ENCODE assay signal across 8 cellular contexts in genomic region chr16:67163903-67164558, GRCh38. TPM values are rescaled to one million over a fixed set of nuclear protein-coding genes. Genes with fewer than 3 reads are reported as not detected.
DNase-seq lines count a peak whose midpoint lies in the region; ATAC-seq, FAIRE-seq and TF ChIP-seq lines count a peak whose summit lies in the region.

No MANE protein-coding gene starts in this region.

- H3K9me2 ChIP-seq in neural cell (ENCODE audit: insufficient read depth, low read length): no peaks in the 10 kb centered on the region

- H3K23me2 ChIP-seq in H1 (ENCODE audit: low read depth, low read length): peaks cover 15% of the 10 kb centered on the region

- H2BK20ac ChIP-seq in H1 (ENCODE audit: low read length): no peak overlapping the region

- CTCF ChIA-PET in H1 (lab: Charles Lee; ENCODE audit: partially characterized antibody): interaction anchor here (0.7 to 19.3 kb wide), 11 partner anchors 5 to 236 kb away, joined by 3 to 291 read pairs (median 10); partner anchors contain the start of genes B3GNT9, ELMO3, FBXL8 and HSF4

- TF ChIP-seq RAD21 in H1 (IDR thresholded peaks at IDR 0.05 in 1 of 2, conservative IDR thresholded peaks at IDR 0.05 in 1 of 2; ENCODE audit: low read depth in 2 of 2, low read length in 2 of 2) (no peak), neural cell (conservative IDR thresholded peaks at IDR 0.05) (no peak)

- H3K4me1 ChIP-seq in BLaER1: peaks cover 54% of the 10 kb centered on the region
- H3K4me1 ChIP-seq in H1 (replicated peaks in 1 of 4; ENCODE audit: control insufficient read depth in 3 of 4, insufficient read depth in 4 of 4, low read length in 3 of 4): peaks cover 0 to 36% (median 31%) of the 10 kb centered on the region in 4 experiments; a peak in 6 of 7 replicates

- H3K27me3 ChIP-seq in BLaER1: peaks cover 81% of the 10 kb centered on the region
- peaks cover 94 to 100% (median 99%) of the 10 kb centered on the region in 4 experiments for H3K27me3 ChIP-seq in H1 (replicated peaks in 1 of 4; ENCODE audit: control insufficient read depth in 3 of 4, extremely low read depth in 1 of 4, insufficient read depth in 3 of 4, low read length in 3 of 4)
- peaks cover 100% of the 10 kb centered on the region for H3K27me3 ChIP-seq in neural cell (ENCODE audit: insufficient read depth, low read depth, low read length)

- no peak overlapping the region for H2BK120ac ChIP-seq in H1 (replicated peaks; ENCODE audit: low read depth, low read length)

- no peak for FAIRE-seq in H1 (lab: Jason Lieb, UNC)

- no peak overlapping the region for H3K23ac ChIP-seq in H1 (ENCODE audit: insufficient read length)

- no peak overlapping the region for H2BK12ac ChIP-seq in H1 (ENCODE audit: low read depth, low read length)

- H3F3A ChIP-seq in neural cell (ENCODE audit: insufficient read depth, low read length, poor library complexity, severe bottlenecking): no peaks in the 10 kb centered on the region

- no peak for TF ChIP-seq EP300 in H1 (IDR thresholded peaks at IDR 0.05; ENCODE audit: borderline replicate concordance in 1 of 2, low read depth in 2 of 2, low read length in 2 of 2)
- TF ChIP-seq EP300 in neural cell (conservative IDR thresholded peaks at IDR 0.05; ENCODE audit: poor library complexity, severe bottlenecking): no peak

- TF ChIP-seq POLR2A in H1 (IDR thresholded peaks at IDR 0.05; ENCODE audit: control extremely low read depth in 1 of 2, low read depth in 2 of 2, low read length in 2 of 2): no peak

- H3K9me3 ChIP-seq in BLaER1 (no peaks in the 10 kb centered on the region), H1 (ENCODE audit: insufficient read depth in 2 of 2, low read depth in 1 of 2, low read length in 1 of 2) (no peaks in the 10 kb centered on the region), neural cell (ENCODE audit: low read length) (no peaks in the 10 kb centered on the region)

- no peaks in the 10 kb centered on the region for H3K79me2 ChIP-seq in H1 (ENCODE audit: control insufficient read depth in 1 of 2, insufficient read depth in 2 of 2, low read length in 2 of 2)
- H3K79me2 ChIP-seq in neural cell (replicated peaks; ENCODE audit: insufficient read depth, low read length): no peaks in the 10 kb centered on the region

- H4K91ac ChIP-seq in H1 (replicated peaks; ENCODE audit: insufficient read length, low read length): no peak overlapping the region

- no peak overlapping the region for H2BK15ac ChIP-seq in H1 (ENCODE audit: low read length)

- H3K9ac ChIP-seq in BLaER1: no peak overlapping the region
- H3K9ac ChIP-seq in H1 (replicated peaks in 1 of 4; ENCODE audit: extremely low read depth in 1 of 4, low read depth in 3 of 4, low read length in 3 of 4): no peak overlapping the region
- peak overlapping the region; percentile 81 for H3K9ac ChIP-seq in neural cell (ENCODE audit: low read length)

- H4K5ac ChIP-seq in H1 (ENCODE audit: insufficient read length, low read depth, low read length): no peak overlapping the region

- H3K4me2 ChIP-seq in BLaER1 (peak overlapping the region; percentile 81), H1 (ENCODE audit: insufficient read depth in 1 of 2, low read depth in 2 of 2, low read length in 2 of 2) (peak overlapping the region; percentile 71 to 98), neural cell (ENCODE audit: low read length) (no peak overlapping the region)

- no peak overlapping the region for H3K27ac Mint-ChIP-seq in activated naive CD4-positive, alpha-beta T cell treated with anti-CD3 and anti-CD28 coated beads, Interleukin-2, amount 50 U/mL, for 72 hours

- H3K27ac ChIP-seq in BLaER1 (no peak overlapping the region), H1 (ENCODE audit: low read depth, low read length) (no peak overlapping the region), neural cell (ENCODE audit: low read length) (no peak overlapping the region)

- 3% methylated on average over 24 of the region's 39 CpGs; no CpG with 5 or more reads in 1 of the 2 experiments for WGBS in H1 (ENCODE audit: extremely low coverage in 1 of 2, insufficient coverage in 1 of 2, insufficient read length in 1 of 2, insufficient replicate concordance in 2 of 2, low coverage in 1 of 2, low lambda C conversion rate in 2 of 2, missing lambda C conversion rate in 1 of 2), 2 experiments

- POLR2A ChIA-PET in H1 (lab: Charles Lee; ENCODE audit: partially characterized antibody): interaction anchor here (1.6 to 7.9 kb wide), 5 partner anchors 9 to 20 kb away, joined by 5 to 59 read pairs (median 12); partner anchors contain the start of genes B3GNT9 and MATCAP1

- no peak overlapping the region for H3K4ac ChIP-seq in H1 (replicated peaks; ENCODE audit: insufficient read length, low read depth, low read length)

- H3K14ac ChIP-seq in H1 (ENCODE audit: insufficient read length): no peak overlapping the region

- H3K4me3 ChIP-seq in BLaER1 (peak overlapping the region; percentile 63), H1 (ENCODE audit: extremely low read depth in 1 of 4, insufficient read depth in 2 of 4, low read depth in 3 of 4, low read length in 4 of 4) (peak overlapping the region; percentile 11 to 56 (median 22); a peak in 5 of 8 replicates), neural cell (ENCODE audit: low read length) (peak overlapping the region; percentile 88)

- H3K56ac ChIP-seq in H1 (replicated peaks; ENCODE audit: insufficient read length, low read depth, low read length): no peak overlapping the region

- H2AK5ac ChIP-seq in H1 (ENCODE audit: low read depth, low read length): no peak overlapping the region

- H3K18ac ChIP-seq in H1 (ENCODE audit: extremely low read depth, low read length): no peak overlapping the region; the same call in 1 of the 2 replicates

- no peak for ATAC-seq in HG03196 (IDR thresholded peaks at IDR 0.05; ENCODE audit: unreplicated experiment)
- ATAC-seq in activated naive CD4-positive, alpha-beta T cell treated with anti-CD3 and anti-CD28 coated beads, Interleukin-2, amount 50 U/mL, for 72 hours: no peak

- H2AFZ ChIP-seq in H1 (ENCODE audit: low read length) (no peak overlapping the region), neural cell (ENCODE audit: low read depth, low read length) (peak overlapping the region; percentile 69)

- H3K9me3 Mint-ChIP-seq in activated naive CD4-positive, alpha-beta T cell treated with anti-CD3 and anti-CD28 coated beads, Interleukin-2, amount 50 U/mL, for 72 hours: no peaks in the 10 kb centered on the region

- H3K79me1 ChIP-seq in H1 (ENCODE audit: low read depth, low read length): no peaks in the 10 kb centered on the region

- H4K8ac ChIP-seq in H1 (ENCODE audit: extremely low read depth, insufficient read depth, low read length): no peak overlapping the region; the same call in 1 of the 2 replicates

- no peaks in the 10 kb centered on the region for H3K36me3 ChIP-seq in BLaER1
- peaks cover 0 to 14% (median 0%) of the 10 kb centered on the region in 4 experiments; a peak in 1 of 8 replicates for H3K36me3 ChIP-seq in H1 (ENCODE audit: control insufficient read depth in 2 of 4, insufficient read depth in 4 of 4, low read length in 3 of 4)
- H3K36me3 ChIP-seq in neural cell (ENCODE audit: insufficient read depth, low read length): no peaks in the 10 kb centered on the region

- peaks cover 9 to 18% of the 10 kb centered on the region in 2 donors for H3K36me3 Mint-ChIP-seq in activated naive CD4-positive, alpha-beta T cell treated with anti-CD3 and anti-CD28 coated beads, Interleukin-2, amount 50 U/mL, for 72 hours

- H2BK5ac ChIP-seq in H1 (ENCODE audit: low read depth, low read length): no peak overlapping the region

- peaks cover 51% of the 10 kb centered on the region for H4K20me1 ChIP-seq in BLaER1
- H4K20me1 ChIP-seq in H1 (replicated peaks in 1 of 2; ENCODE audit: control insufficient read depth in 1 of 2, insufficient read depth in 2 of 2, low read length in 2 of 2): peaks cover 2 to 25% of the 10 kb centered on the region in 2 experiments
- H4K20me1 ChIP-seq in neural cell (ENCODE audit: insufficient read depth): no peaks in the 10 kb centered on the region

- DNase-seq in M059J (ENCODE audit: low read depth) (peak; percentile 39), H1 (ENCODE audit: low read depth in 1 of 2, low spot score in 2 of 2) (peak in 1 of 2 experiments; percentile 72), dedifferentiated amniotic fluid mesenchymal stem cell (ENCODE audit: extremely low spot score) (no peak), occipital lobe (lab: John Stamatoyannopoulos, UW) (no peak)
- no peak for DNase-seq in activated naive CD4-positive, alpha-beta T cell treated with anti-CD3 and anti-CD28 coated beads, Interleukin-2, amount 50 U/mL, for 72 hours (ENCODE audit: low spot score in 2 of 2)

- TF ChIP-seq CTCF in H1 (IDR thresholded peaks at IDR 0.05; ENCODE audit: control extremely low read depth in 1 of 3, insufficient read depth in 1 of 3, low read depth in 1 of 3, low read length in 3 of 3): no peak
- TF ChIP-seq CTCF in neural cell (IDR thresholded peaks at IDR 0.05; ENCODE audit: poor library complexity, severe bottlenecking): no peak

RNA-seq across cellular contexts. Expression of gene HSF4, which starts 0.5 kb away (rescaled TPM):
- total RNA-seq in M059J (2014; rRNA removed; shearing (Covaris generic)): 0.49 and 4.1 TPM in 2 replicates
- total RNA-seq in H1 (2021; fragmentation: NEBNext Ultra II Directional; extraction: Animal tissue kit (Norgen Biotek cat#: 25700)): not detected in 2 replicates
- 0.14 and 0.93 TPM in 2 replicates for polyA plus RNA-seq in H1 (2011; rRNA removed)
- 0.92 TPM for polyA plus RNA-seq in H1 (2011; cell fraction: cytosol; rRNA removed)
- polyA plus RNA-seq in H1 (2011; cell fraction: nucleus; rRNA removed): 8.0 TPM
- 0.62 to 1.0 TPM (median 0.74 TPM) in 3 of 4 replicates, not detected in the other for polyA plus RNA-seq in H1 (2012, experiment 1 of 2)
- polyA plus RNA-seq in H1 (2012, experiment 2 of 2): not detected
- polyA plus RNA-seq in H1 (2013, experiment 1 of 2): 0.20 TPM
- 0.11 TPM for polyA plus RNA-seq in H1 (2013, experiment 2 of 2)
- not detected in 2 replicates for polyA minus RNA-seq in H1 (2011; rRNA and poly(A)+ RNA removed)
- not detected for polyA minus RNA-seq in H1 (2011; cell fraction: cytosol; rRNA and poly(A)+ RNA removed)
- polyA minus RNA-seq in H1 (2011; cell fraction: nucleus; rRNA and poly(A)+ RNA removed): not detected
- 12.7 and 27.9 TPM in 2 replicates for polyA plus RNA-seq in neural cell
- polyA minus RNA-seq in neural cell: 3.9 and 8.5 TPM in 2 replicates
- total RNA-seq in occipital lobe: 5.1 TPM
- 10 to 100 TPM; 26.0 to 58.8 TPM for total RNA-seq in activated naive CD4-positive, alpha-beta T cell treated with anti-CD3 and anti-CD28 coated beads, Interleukin-2, amount 50 U/mL, for 72 hours

RNA-seq across cellular contexts. Expression of gene FBXL8, which starts 4.3 kb away (rescaled TPM):
- total RNA-seq in M059J (2014; rRNA removed; shearing (Covaris generic)): 6.2 and 8.6 TPM in 2 replicates
- total RNA-seq in H1 (2021; fragmentation: NEBNext Ultra II Directional; extraction: Animal tissue kit (Norgen Biotek cat#: 25700)): not detected in 2 replicates
- polyA plus RNA-seq in H1 (2011; rRNA removed): 0.11 and 0.67 TPM in 2 replicates
- polyA plus RNA-seq in H1 (2011; cell fraction: cytosol; rRNA removed): 0.26 TPM
- polyA plus RNA-seq in H1 (2011; cell fraction: nucleus; rRNA removed): 0.81 TPM
- polyA plus RNA-seq in H1 (2012, experiment 1 of 2): 0.13 to 0.43 TPM in 2 of 4 replicates, not detected in the others
- polyA plus RNA-seq in H1 (2012, experiment 2 of 2): not detected
- polyA plus RNA-seq in H1 (2013, experiment 1 of 2): 0.12 TPM
- polyA plus RNA-seq in H1 (2013, experiment 2 of 2): not detected
- polyA minus RNA-seq in H1 (2011; rRNA and poly(A)+ RNA removed): not detected in 2 replicates
- 2.0 TPM for polyA minus RNA-seq in H1 (2011; cell fraction: cytosol; rRNA and poly(A)+ RNA removed)
- polyA minus RNA-seq in H1 (2011; cell fraction: nucleus; rRNA and poly(A)+ RNA removed): not detected
- 1.2 and 2.8 TPM in 2 replicates for polyA plus RNA-seq in neural cell
- not detected in 2 replicates for polyA minus RNA-seq in neural cell
- 2.0 TPM for total RNA-seq in occipital lobe
- 10 to 100 TPM; 27.9 to 38.7 TPM for total RNA-seq in activated naive CD4-positive, alpha-beta T cell treated with anti-CD3 and anti-CD28 coated beads, Interleukin-2, amount 50 U/mL, for 72 hours

RNA-seq across cellular contexts. Expression of gene TRADD, which starts 4.3 kb away (rescaled TPM):
- 33.3 and 44.0 TPM in 2 replicates for total RNA-seq in M059J (2014; rRNA removed; shearing (Covaris generic))
- total RNA-seq in H1 (2021; fragmentation: NEBNext Ultra II Directional; extraction: Animal tissue kit (Norgen Biotek cat#: 25700)): 0.19 and 0.29 TPM in 2 replicates
- polyA plus RNA-seq in H1 (2011; rRNA removed) (0.50 and 0.60 TPM in 2 replicates), neural cell (0.96 TPM in 1 of 2 replicates, not detected in the other)
- polyA plus RNA-seq in H1 (2011; cell fraction: cytosol; rRNA removed): 0.89 TPM
- polyA plus RNA-seq in H1 (2011; cell fraction: nucleus; rRNA removed): 0.68 TPM
- polyA plus RNA-seq in H1 (2012, experiment 1 of 2): 0.24 to 0.53 TPM (median 0.46 TPM) in 4 replicates
- polyA plus RNA-seq in H1 (2012, experiment 2 of 2): 0.35 TPM
- polyA plus RNA-seq in H1 (2013, experiment 1 of 2): 0.14 TPM
- 0.17 TPM for polyA plus RNA-seq in H1 (2013, experiment 2 of 2)
- polyA minus RNA-seq in H1 (2011; rRNA and poly(A)+ RNA removed): 0.22 TPM in 1 of 2 replicates, not detected in the other
- polyA minus RNA-seq in H1 (2011; cell fraction: cytosol; rRNA and poly(A)+ RNA removed): 0.95 TPM
- polyA minus RNA-seq in H1 (2011; cell fraction: nucleus; rRNA and poly(A)+ RNA removed): 0.60 TPM
- polyA minus RNA-seq in neural cell: not detected in 2 replicates
- 1.2 TPM for total RNA-seq in occipital lobe
- 10 to 100 TPM; 15.7 to 43.5 TPM for total RNA-seq in activated naive CD4-positive, alpha-beta T cell treated with anti-CD3 and anti-CD28 coated beads, Interleukin-2, amount 50 U/mL, for 72 hours

RNA-seq across cellular contexts. Expression of gene NOL3, which starts 6.3 kb away (rescaled TPM):
- total RNA-seq in M059J (2014; rRNA removed; shearing (Covaris generic)): 29.1 and 58.9 TPM in 2 replicates
- total RNA-seq in H1 (2021; fragmentation: NEBNext Ultra II Directional; extraction: Animal tissue kit (Norgen Biotek cat#: 25700)): 1.6 and 2.2 TPM in 2 replicates
- polyA plus RNA-seq in H1 (2011; rRNA removed) (4.1 and 4.6 TPM in 2 replicates), neural cell (8.4 and 17.0 TPM in 2 replicates)
- polyA plus RNA-seq in H1 (2011; cell fraction: cytosol; rRNA removed): 4.0 TPM
- polyA plus RNA-seq in H1 (2011; cell fraction: nucleus; rRNA removed): 3.7 TPM
- 4.4 to 10.7 TPM (median 5.5 TPM) in 4 replicates for polyA plus RNA-seq in H1 (2012, experiment 1 of 2)
- 1.4 TPM for polyA plus RNA-seq in H1 (2012, experiment 2 of 2)
- 3.2 TPM for polyA plus RNA-seq in H1 (2013, experiment 1 of 2)
- 2.0 TPM for polyA plus RNA-seq in H1 (2013, experiment 2 of 2)
- 0.60 and 2.1 TPM in 2 replicates for polyA minus RNA-seq in H1 (2011; rRNA and poly(A)+ RNA removed)
- not detected for polyA minus RNA-seq in H1 (2011; cell fraction: cytosol; rRNA and poly(A)+ RNA removed)
- 3.2 TPM for polyA minus RNA-seq in H1 (2011; cell fraction: nucleus; rRNA and poly(A)+ RNA removed)
- 1.2 and 1.5 TPM in 2 replicates for polyA minus RNA-seq in neural cell
- total RNA-seq in occipital lobe: 4.1 TPM
- 10 to 100 TPM in 1 of 2 donors, 1 to 10 TPM in 1; 9.2 to 43.4 TPM for total RNA-seq in activated naive CD4-positive, alpha-beta T cell treated with anti-CD3 and anti-CD28 coated beads, Interleukin-2, amount 50 U/mL, for 72 hours

RNA-seq across cellular contexts. Expression of gene B3GNT9, which starts 13.2 kb away (rescaled TPM):
- 43.9 and 82.1 TPM in 2 replicates for total RNA-seq in M059J (2014; rRNA removed; shearing (Covaris generic))
- total RNA-seq in H1 (2021; fragmentation: NEBNext Ultra II Directional; extraction: Animal tissue kit (Norgen Biotek cat#: 25700)): 3.5 and 4.7 TPM in 2 replicates
- 9.0 and 10.2 TPM in 2 replicates for polyA plus RNA-seq in H1 (2011; rRNA removed)
- polyA plus RNA-seq in H1 (2011; cell fraction: cytosol; rRNA removed): 8.5 TPM
- 7.6 TPM for polyA plus RNA-seq in H1 (2011; cell fraction: nucleus; rRNA removed)
- 3.4 to 6.6 TPM (median 5.1 TPM) in 4 replicates for polyA plus RNA-seq in H1 (2012, experiment 1 of 2)
- polyA plus RNA-seq in H1 (2012, experiment 2 of 2): 4.4 TPM
- polyA plus RNA-seq in H1 (2013, experiment 1 of 2): 3.9 TPM
- polyA plus RNA-seq in H1 (2013, experiment 2 of 2): 4.1 TPM
- polyA minus RNA-seq in H1 (2011; rRNA and poly(A)+ RNA removed): 5.1 and 6.2 TPM in 2 replicates
- 6.9 TPM for polyA minus RNA-seq in H1 (2011; cell fraction: cytosol; rRNA and poly(A)+ RNA removed)
- 7.0 TPM for polyA minus RNA-seq in H1 (2011; cell fraction: nucleus; rRNA and poly(A)+ RNA removed)
- not detected in 2 replicates for polyA plus RNA-seq in neural cell
- polyA minus RNA-seq in neural cell: 0.24 TPM in 1 of 2 replicates, not detected in the other
- 1.2 TPM for total RNA-seq in occipital lobe
- 1 to 10 TPM; 3.2 to 4.7 TPM for total RNA-seq in activated naive CD4-positive, alpha-beta T cell treated with anti-CD3 and anti-CD28 coated beads, Interleukin-2, amount 50 U/mL, for 72 hours

Comparison
In these comparisons a context has a peak if more than half of its experiments do, and no peak if none do; other contexts are left out.
1. H3K4me3 ChIP-seq: peak in every context shown above with its lines; median percentile 88 in neural cell; 63 in BLaER1; 22 in H1.